1 cellular context compared by ENCODE assay signal in genomic region chr2:9647884-9648283, GRCh38.
TF ChIP-seq lines count a peak whose summit lies in the region.

No MANE protein-coding gene starts in this region.

TF ChIP-seq in GM23338, 12 proteins besides CTCF, POLR2A, EP300 and RAD21 (continued from another document):
- no peak for TF ChIP-seq POLR2AphosphoS5 (IDR thresholded peaks at IDR 0.05; ENCODE audit: low read depth)
- no peak for TF ChIP-seq CREB1 (CRISPR knock-in tag; IDR thresholded peaks at IDR 0.05; ENCODE audit: low read depth)
- no peak for TF ChIP-seq ZNF331 (CRISPR knock-in tag; IDR thresholded peaks at IDR 0.05; ENCODE audit: low read depth)
- TF ChIP-seq ZNF114 (CRISPR knock-in tag; IDR thresholded peaks at IDR 0.05), result no peak
- no peak for TF ChIP-seq ETS1 (IDR thresholded peaks at IDR 0.05)
- TF ChIP-seq EZH2phosphoT487 (IDR thresholded peaks at IDR 0.05; ENCODE audit: unreplicated experiment), result no peak
- TF ChIP-seq EZH2 (IDR thresholded peaks at IDR 0.05; ENCODE audit: low read depth, unreplicated experiment), result no peak
- no peak for TF ChIP-seq REST (IDR thresholded peaks at IDR 0.05; ENCODE audit: unreplicated experiment)
- TF ChIP-seq STAT1 (IDR thresholded peaks at IDR 0.05; ENCODE audit: unreplicated experiment), result no peak
- TF ChIP-seq NANOG (IDR thresholded peaks at IDR 0.05; ENCODE audit: borderline replicate concordance), result no peak
TF ChIP-seq in GM23338: peak in this region for 0.
